15 cellular contexts compared by ENCODE assay signal in genomic region chr4:88335092-88335665, GRCh38. TPM values are rescaled to one million over a fixed set of nuclear protein-coding genes. Genes with fewer than 3 reads are reported as not detected.
A peak's percentile ranks its signal among the peaks of the same experiment; 100 is the strongest.
DNase-seq lines count a peak whose midpoint lies in the region; ATAC-seq and TF ChIP-seq lines count a peak whose summit lies in the region.
"Had no signal": no experiment of that assay in that cellular context is flagged by ENCODE, and none has a peak within 500 bp of the region (broad histone marks: within the 10 kb centered on the region; RNA-seq: fewer than 3 reads in every experiment).

No MANE protein-coding gene starts in this region.

- no peak overlapping the region for H3K23ac ChIP-seq in mesendoderm (ENCODE audit: low read length)

- H4K8ac ChIP-seq in mesendoderm (ENCODE audit: low read depth, low read length): no peak overlapping the region

- DNase-seq in DMS53 treated with DMSO at 0.1 percent for 48 hours (lab: John Stamatoyannopoulos, UW; ENCODE audit: unreplicated experiment) (peak; percentile 35), NCI-H774 (lab: John Stamatoyannopoulos, UW) (peak; percentile 2), fibroblast of the aortic adventitia (ENCODE audit: low read depth) (peak; percentile 34), SKM-1 treated with dmso at 0.1 percent for 144 hours (lab: John Stamatoyannopoulos, UW; ENCODE audit: unreplicated experiment) (no peak), mesendoderm (no peak), kidney glomerular epithelial cell (lab: John Stamatoyannopoulos, UW) (no peak)
- DNase-seq: activated CD4-positive, alpha-beta T cell treated with anti-CD3 and anti-CD28 coated beads, Interleukin-2, amount 10 ng/mL, durations not matched to agents 24 days and 14 days; effector CD4-positive, alpha-beta T cell; KG1; NCI-H2029; stimulated activated CD4-positive, alpha-beta T cell treated with anti-CD3 and anti-CD28 coated beads, Interleukin-2, amount 100 ng/mL, for 48 hours; T-cell had no signal

- H3K4me2 ChIP-seq in mesendoderm (ENCODE audit: low read length): no peak overlapping the region

- H3K27ac ChIP-seq in mesendoderm (ENCODE audit: low read depth, low read length): no peak overlapping the region

- WGBS in mesendoderm (ENCODE audit: extremely low coverage, insufficient coverage, low lambda C conversion rate): no CpG with 5 or more reads among the region's 11 CpGs

- no peaks in the 10 kb centered on the region for H3K4me1 ChIP-seq in mesendoderm (ENCODE audit: control insufficient read depth, low read depth, low read length)

- H3K36me3 Mint-ChIP-seq in nephron (ENCODE audit: low read depth): no peaks in the 10 kb centered on the region
- H3K36me3 Mint-ChIP-seq: T-cell had no signal

- no peak overlapping the region for H2BK5ac ChIP-seq in mesendoderm (ENCODE audit: low read length)

- no peak overlapping the region for H3K4ac ChIP-seq in mesendoderm (ENCODE audit: low read depth, low read length)

- peaks cover 2% of the 10 kb centered on the region for H3K9me3 Mint-ChIP-seq in nephron
- H3K9me3 Mint-ChIP-seq: activated T-helper 1 cell treated with anti-CD3 and anti-CD28 coated beads, Interleukin-12 subunit alpha, Interleukin-12 subunit beta, Interleukin-2, Interleukin-4 antibody, amounts not matched to agents 30 ng/mL and 10 ng/mL and 1 ng/mL, durations not matched to agents 14 hours and 24 hours and 36 hours; T-cell had no signal

- H3K4me1 Mint-ChIP-seq in nephron: peaks cover 5% of the 10 kb centered on the region

- no peak overlapping the region for H2BK120ac ChIP-seq in mesendoderm (ENCODE audit: low read depth, low read length)

- H3K4me3 ChIP-seq in fibroblast of the aortic adventitia (ENCODE audit: low read depth, low read length): no peak overlapping the region
- H3K4me3 ChIP-seq in mesendoderm (ENCODE audit: low read length): no peak overlapping the region

- peak overlapping the region in 2 of 3 experiments; percentile 19 to 61 for H3K27ac Mint-ChIP-seq in nephron
- H3K27ac Mint-ChIP-seq: activated CD4-positive, alpha-beta T cell treated with anti-CD3 and anti-CD28 coated beads, Interleukin-2, amount 10 ng/mL, durations not matched to agents 24 days and 14 days; activated T-helper 1 cell treated with anti-CD3 and anti-CD28 coated beads, Interleukin-12 subunit alpha, Interleukin-12 subunit beta, Interleukin-2, Interleukin-4 antibody, amounts not matched to agents 30 ng/mL and 10 ng/mL and 1 ng/mL, durations not matched to agents 14 hours and 24 hours and 36 hours; T-cell had no signal

- H4K5ac ChIP-seq in mesendoderm (ENCODE audit: low read length): no peak overlapping the region

- H3K79me2 ChIP-seq in mesendoderm (ENCODE audit: control insufficient read depth, insufficient read depth, low read length): no peaks in the 10 kb centered on the region

- H2BK15ac ChIP-seq in mesendoderm (replicated peaks; ENCODE audit: low read depth): no peak overlapping the region

- H3K4me3 Mint-ChIP-seq in nephron: no peak overlapping the region
- H3K4me3 Mint-ChIP-seq: activated CD4-positive, alpha-beta T cell treated with anti-CD3 and anti-CD28 coated beads, Interleukin-2, amount 10 ng/mL, durations not matched to agents 24 days and 14 days; activated T-helper 1 cell treated with anti-CD3 and anti-CD28 coated beads, Interleukin-12 subunit alpha, Interleukin-12 subunit beta, Interleukin-2, Interleukin-4 antibody, amounts not matched to agents 30 ng/mL and 10 ng/mL and 1 ng/mL, durations not matched to agents 14 hours and 24 hours and 36 hours; T-cell had no signal

- H3K36me3 ChIP-seq in mesendoderm (ENCODE audit: control insufficient read depth, insufficient read depth, low read length): no peaks in the 10 kb centered on the region

- H3K27me3 Mint-ChIP-seq in nephron (ENCODE audit: low read depth): no peaks in the 10 kb centered on the region

- H3K56ac ChIP-seq in mesendoderm (ENCODE audit: low read length): no peak overlapping the region

- TF ChIP-seq CTCF in fibroblast of the aortic adventitia (IDR thresholded peaks at IDR 0.05; ENCODE audit: insufficient read depth, low read length) (no peak), nephron (IDR thresholded peaks at IDR 0.05; ENCODE audit: unreplicated experiment in 3 of 3) (no peak)

- H3K79me1 ChIP-seq in mesendoderm (ENCODE audit: low read length): no peaks in the 10 kb centered on the region

- no peak overlapping the region for H3K9ac ChIP-seq in mesendoderm (ENCODE audit: low read length)

- no peaks in the 10 kb centered on the region for H3K27me3 ChIP-seq in mesendoderm (ENCODE audit: insufficient read depth, low read length, poor library complexity)

- no peak overlapping the region for H2AK5ac ChIP-seq in mesendoderm (ENCODE audit: low read length)

- no peak for ATAC-seq in HG03520 (IDR thresholded peaks at IDR 0.05; ENCODE audit: unreplicated experiment)
- ATAC-seq: T-cell had no signal

- no peak overlapping the region for H3K18ac ChIP-seq in mesendoderm (ENCODE audit: low read length)

RNA-seq across cellular contexts. Expression of gene HERC6, which starts 43.5 kb away (rescaled TPM):
- 4.9 and 14.0 TPM in 2 replicates for total RNA-seq in fibroblast of the aortic adventitia (ENCODE audit: low replicate concordance)
- polyA plus RNA-seq in mesendoderm (2013, experiment 1 of 2): 4.8 TPM
- 4.3 TPM for polyA plus RNA-seq in mesendoderm (2013, experiment 2 of 2)

RNA-seq across cellular contexts. Expression of gene PPM1K, which starts 50.8 kb away (rescaled TPM):
- 11.1 and 144 TPM in 2 replicates for total RNA-seq in fibroblast of the aortic adventitia (ENCODE audit: low replicate concordance)
- 14.7 TPM for polyA plus RNA-seq in mesendoderm (2013, experiment 1 of 2)
- polyA plus RNA-seq in mesendoderm (2013, experiment 2 of 2): 15.2 TPM

Comparison
In these comparisons a context has a peak if more than half of its experiments do, and no peak if none do; other contexts are left out.
1. DNase-seq: peak in DMS53 treated with DMSO at 0.1 percent for 48 hours (single experiment), NCI-H774 (single experiment) and fibroblast of the aortic adventitia (single experiment); none in SKM-1 treated with dmso at 0.1 percent for 144 hours (single experiment), mesendoderm (single experiment) and kidney glomerular epithelial cell (single experiment).